Comparison of ENCODE assay signal across 2 cellular contexts in the genomic region with DNA sequence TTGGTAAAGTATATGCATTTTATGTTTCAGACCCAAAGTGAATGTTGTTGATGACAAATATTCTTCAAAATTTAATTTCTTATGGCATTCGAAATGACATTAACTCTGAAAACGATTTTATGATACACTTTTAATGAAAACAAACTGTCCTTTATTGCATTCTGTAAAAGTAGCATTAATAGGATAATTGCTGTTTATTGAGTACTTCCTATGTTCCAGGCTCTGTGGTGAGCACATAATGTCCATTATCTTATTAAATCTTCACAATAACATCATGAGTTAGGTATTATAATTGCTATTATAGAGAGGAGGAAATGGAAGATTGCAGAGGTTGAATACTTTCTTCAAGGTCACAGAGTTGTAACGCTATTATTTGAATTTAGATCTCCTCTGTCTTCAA.
TF ChIP-seq lines count a peak whose summit lies in the region.

No MANE protein-coding gene starts in this region.

TF ChIP-seq in SK-N-SH, 30 proteins besides CTCF, POLR2A, EP300 and RAD21 (continued from another document):
- TF ChIP-seq TAF1 (IDR thresholded peaks at IDR 0.05; ENCODE audit: borderline replicate concordance, low read depth, low read length) (no peak), MEF2A (IDR thresholded peaks at IDR 0.05; ENCODE audit: borderline replicate concordance, low read depth) (no peak), GATA2 (CRISPR knock-in tag; IDR thresholded peaks at IDR 0.05) (no peak), FOXM1 (IDR thresholded peaks at IDR 0.05; ENCODE audit: low read depth) (peak; percentile 51; the same call in 1 of the 2 replicates), FOSL2 (IDR thresholded peaks at IDR 0.05; ENCODE audit: borderline replicate concordance, low read depth) (no peak), YY1 (IDR thresholded peaks at IDR 0.05; ENCODE audit: low read depth) (no peak), TEAD4 (IDR thresholded peaks at IDR 0.05; ENCODE audit: borderline replicate concordance, insufficient read depth) (peak; percentile 46; the same call in 1 of the 2 replicates), RXRA (IDR thresholded peaks at IDR 0.05; ENCODE audit: borderline replicate concordance, low read depth) (no peak), RFX5 (IDR thresholded peaks at IDR 0.05; ENCODE audit: low read length) (no peak), SIN3A (IDR thresholded peaks at IDR 0.05; ENCODE audit: borderline replicate concordance, low read depth, low read length) (no peak), GABPA (IDR thresholded peaks at IDR 0.05; ENCODE audit: low read depth) (no peak), MXI1 (IDR thresholded peaks at IDR 0.05; ENCODE audit: low read depth, low read length) (no peak), JUND (IDR thresholded peaks at IDR 0.05) (0 out of 2 replicates have a peak, but pooled peaks have one; percentile 10), ELF1 (IDR thresholded peaks at IDR 0.05) (no peak)
- TF ChIP-seq, protein P1, sequence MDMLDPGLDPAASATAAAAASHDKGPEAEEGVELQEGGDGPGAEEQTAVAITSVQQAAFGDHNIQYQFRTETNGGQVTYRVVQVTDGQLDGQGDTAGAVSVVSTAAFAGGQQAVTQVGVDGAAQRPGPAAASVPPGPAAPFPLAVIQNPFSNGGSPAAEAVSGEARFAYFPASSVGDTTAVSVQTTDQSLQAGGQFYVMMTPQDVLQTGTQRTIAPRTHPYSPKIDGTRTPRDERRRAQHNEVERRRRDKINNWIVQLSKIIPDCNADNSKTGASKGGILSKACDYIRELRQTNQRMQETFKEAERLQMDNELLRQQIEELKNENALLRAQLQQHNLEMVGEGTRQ (IDR thresholded peaks at IDR 0.05; ENCODE audit: borderline replicate concordance, low read depth, low read length) = no peak
- TF ChIP-seq, protein P2, sequence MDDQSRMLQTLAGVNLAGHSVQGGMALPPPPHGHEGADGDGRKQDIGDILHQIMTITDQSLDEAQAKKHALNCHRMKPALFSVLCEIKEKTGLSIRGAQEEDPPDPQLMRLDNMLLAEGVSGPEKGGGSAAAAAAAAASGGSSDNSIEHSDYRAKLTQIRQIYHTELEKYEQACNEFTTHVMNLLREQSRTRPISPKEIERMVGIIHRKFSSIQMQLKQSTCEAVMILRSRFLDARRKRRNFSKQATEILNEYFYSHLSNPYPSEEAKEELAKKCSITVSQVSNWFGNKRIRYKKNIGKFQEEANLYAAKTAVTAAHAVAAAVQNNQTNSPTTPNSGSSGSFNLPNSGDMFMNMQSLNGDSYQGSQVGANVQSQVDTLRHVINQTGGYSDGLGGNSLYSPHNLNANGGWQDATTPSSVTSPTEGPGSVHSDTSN (IDR thresholded peaks at IDR 0.05) = 0 out of 2 replicates have a peak, but pooled peaks have one; percentile 21
- TF ChIP-seq, protein P3, sequence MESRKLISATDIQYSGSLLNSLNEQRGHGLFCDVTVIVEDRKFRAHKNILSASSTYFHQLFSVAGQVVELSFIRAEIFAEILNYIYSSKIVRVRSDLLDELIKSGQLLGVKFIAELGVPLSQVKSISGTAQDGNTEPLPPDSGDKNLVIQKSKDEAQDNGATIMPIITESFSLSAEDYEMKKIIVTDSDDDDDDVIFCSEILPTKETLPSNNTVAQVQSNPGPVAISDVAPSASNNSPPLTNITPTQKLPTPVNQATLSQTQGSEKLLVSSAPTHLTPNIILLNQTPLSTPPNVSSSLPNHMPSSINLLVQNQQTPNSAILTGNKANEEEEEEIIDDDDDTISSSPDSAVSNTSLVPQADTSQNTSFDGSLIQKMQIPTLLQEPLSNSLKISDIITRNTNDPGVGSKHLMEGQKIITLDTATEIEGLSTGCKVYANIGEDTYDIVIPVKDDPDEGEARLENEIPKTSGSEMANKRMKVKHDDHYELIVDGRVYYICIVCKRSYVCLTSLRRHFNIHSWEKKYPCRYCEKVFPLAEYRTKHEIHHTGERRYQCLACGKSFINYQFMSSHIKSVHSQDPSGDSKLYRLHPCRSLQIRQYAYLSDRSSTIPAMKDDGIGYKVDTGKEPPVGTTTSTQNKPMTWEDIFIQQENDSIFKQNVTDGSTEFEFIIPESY (IDR thresholded peaks at IDR 0.05; ENCODE audit: borderline replicate concordance, low read depth) = no peak
- TF ChIP-seq, protein P4, sequence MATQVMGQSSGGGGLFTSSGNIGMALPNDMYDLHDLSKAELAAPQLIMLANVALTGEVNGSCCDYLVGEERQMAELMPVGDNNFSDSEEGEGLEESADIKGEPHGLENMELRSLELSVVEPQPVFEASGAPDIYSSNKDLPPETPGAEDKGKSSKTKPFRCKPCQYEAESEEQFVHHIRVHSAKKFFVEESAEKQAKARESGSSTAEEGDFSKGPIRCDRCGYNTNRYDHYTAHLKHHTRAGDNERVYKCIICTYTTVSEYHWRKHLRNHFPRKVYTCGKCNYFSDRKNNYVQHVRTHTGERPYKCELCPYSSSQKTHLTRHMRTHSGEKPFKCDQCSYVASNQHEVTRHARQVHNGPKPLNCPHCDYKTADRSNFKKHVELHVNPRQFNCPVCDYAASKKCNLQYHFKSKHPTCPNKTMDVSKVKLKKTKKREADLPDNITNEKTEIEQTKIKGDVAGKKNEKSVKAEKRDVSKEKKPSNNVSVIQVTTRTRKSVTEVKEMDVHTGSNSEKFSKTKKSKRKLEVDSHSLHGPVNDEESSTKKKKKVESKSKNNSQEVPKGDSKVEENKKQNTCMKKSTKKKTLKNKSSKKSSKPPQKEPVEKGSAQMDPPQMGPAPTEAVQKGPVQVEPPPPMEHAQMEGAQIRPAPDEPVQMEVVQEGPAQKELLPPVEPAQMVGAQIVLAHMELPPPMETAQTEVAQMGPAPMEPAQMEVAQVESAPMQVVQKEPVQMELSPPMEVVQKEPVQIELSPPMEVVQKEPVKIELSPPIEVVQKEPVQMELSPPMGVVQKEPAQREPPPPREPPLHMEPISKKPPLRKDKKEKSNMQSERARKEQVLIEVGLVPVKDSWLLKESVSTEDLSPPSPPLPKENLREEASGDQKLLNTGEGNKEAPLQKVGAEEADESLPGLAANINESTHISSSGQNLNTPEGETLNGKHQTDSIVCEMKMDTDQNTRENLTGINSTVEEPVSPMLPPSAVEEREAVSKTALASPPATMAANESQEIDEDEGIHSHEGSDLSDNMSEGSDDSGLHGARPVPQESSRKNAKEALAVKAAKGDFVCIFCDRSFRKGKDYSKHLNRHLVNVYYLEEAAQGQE (IDR thresholded peaks at IDR 0.05; ENCODE audit: low read depth, low read length) = no peak
- TF ChIP-seq, protein P5, sequence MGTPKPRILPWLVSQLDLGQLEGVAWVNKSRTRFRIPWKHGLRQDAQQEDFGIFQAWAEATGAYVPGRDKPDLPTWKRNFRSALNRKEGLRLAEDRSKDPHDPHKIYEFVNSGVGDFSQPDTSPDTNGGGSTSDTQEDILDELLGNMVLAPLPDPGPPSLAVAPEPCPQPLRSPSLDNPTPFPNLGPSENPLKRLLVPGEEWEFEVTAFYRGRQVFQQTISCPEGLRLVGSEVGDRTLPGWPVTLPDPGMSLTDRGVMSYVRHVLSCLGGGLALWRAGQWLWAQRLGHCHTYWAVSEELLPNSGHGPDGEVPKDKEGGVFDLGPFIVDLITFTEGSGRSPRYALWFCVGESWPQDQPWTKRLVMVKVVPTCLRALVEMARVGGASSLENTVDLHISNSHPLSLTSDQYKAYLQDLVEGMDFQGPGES (IDR thresholded peaks at IDR 0.05; ENCODE audit: low read depth, low read length) = no peak

TF ChIP-seq in SK-N-SH treated with all-trans-retinoic acid at 6 μM for 48 hours, 23 proteins besides CTCF, POLR2A, EP300 and RAD21 (continued from another document):
- no peak for TF ChIP-seq ARNTL (CRISPR knock-in tag; IDR thresholded peaks at IDR 0.05; ENCODE audit: borderline replicate concordance, low read depth)
- TF ChIP-seq, protein P6, sequence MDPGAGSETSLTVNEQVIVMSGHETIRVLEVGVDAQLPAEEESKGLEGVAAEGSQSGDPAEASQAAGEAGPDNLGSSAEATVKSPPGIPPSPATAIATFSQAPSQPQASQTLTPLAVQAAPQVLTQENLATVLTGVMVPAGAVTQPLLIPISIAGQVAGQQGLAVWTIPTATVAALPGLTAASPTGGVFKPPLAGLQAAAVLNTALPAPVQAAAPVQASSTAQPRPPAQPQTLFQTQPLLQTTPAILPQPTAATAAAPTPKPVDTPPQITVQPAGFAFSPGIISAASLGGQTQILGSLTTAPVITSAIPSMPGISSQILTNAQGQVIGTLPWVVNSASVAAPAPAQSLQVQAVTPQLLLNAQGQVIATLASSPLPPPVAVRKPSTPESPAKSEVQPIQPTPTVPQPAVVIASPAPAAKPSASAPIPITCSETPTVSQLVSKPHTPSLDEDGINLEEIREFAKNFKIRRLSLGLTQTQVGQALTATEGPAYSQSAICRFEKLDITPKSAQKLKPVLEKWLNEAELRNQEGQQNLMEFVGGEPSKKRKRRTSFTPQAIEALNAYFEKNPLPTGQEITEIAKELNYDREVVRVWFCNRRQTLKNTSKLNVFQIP (CRISPR knock-in tag; IDR thresholded peaks at IDR 0.05; ENCODE audit: borderline replicate concordance, low read depth) = peak; percentile 94; the same call in 1 of the 2 replicates
- no peak for TF ChIP-seq ZFP30 (CRISPR knock-in tag; IDR thresholded peaks at IDR 0.05)
- TF ChIP-seq GLIS3 (CRISPR knock-in tag; IDR thresholded peaks at IDR 0.05) = peak; percentile 91; the same call in 1 of the 2 replicates
- peak; percentile 48; the same call in 1 of the 2 replicates for TF ChIP-seq ZNF8 (CRISPR knock-in tag; IDR thresholded peaks at IDR 0.05)
- peak; percentile 98 for TF ChIP-seq ESRRG (CRISPR knock-in tag; IDR thresholded peaks at IDR 0.05)
- TF ChIP-seq ISL1 (CRISPR knock-in tag; IDR thresholded peaks at IDR 0.05) = peak; percentile 100
- TF ChIP-seq ZNF565 (CRISPR knock-in tag; conservative IDR thresholded peaks at IDR 0.05; ENCODE audit: low read depth) = peak; percentile 76; the same call in 1 of the 2 replicates
- no peak for TF ChIP-seq RARB (CRISPR knock-in tag; IDR thresholded peaks at IDR 0.05)
- TF ChIP-seq, protein P7, sequence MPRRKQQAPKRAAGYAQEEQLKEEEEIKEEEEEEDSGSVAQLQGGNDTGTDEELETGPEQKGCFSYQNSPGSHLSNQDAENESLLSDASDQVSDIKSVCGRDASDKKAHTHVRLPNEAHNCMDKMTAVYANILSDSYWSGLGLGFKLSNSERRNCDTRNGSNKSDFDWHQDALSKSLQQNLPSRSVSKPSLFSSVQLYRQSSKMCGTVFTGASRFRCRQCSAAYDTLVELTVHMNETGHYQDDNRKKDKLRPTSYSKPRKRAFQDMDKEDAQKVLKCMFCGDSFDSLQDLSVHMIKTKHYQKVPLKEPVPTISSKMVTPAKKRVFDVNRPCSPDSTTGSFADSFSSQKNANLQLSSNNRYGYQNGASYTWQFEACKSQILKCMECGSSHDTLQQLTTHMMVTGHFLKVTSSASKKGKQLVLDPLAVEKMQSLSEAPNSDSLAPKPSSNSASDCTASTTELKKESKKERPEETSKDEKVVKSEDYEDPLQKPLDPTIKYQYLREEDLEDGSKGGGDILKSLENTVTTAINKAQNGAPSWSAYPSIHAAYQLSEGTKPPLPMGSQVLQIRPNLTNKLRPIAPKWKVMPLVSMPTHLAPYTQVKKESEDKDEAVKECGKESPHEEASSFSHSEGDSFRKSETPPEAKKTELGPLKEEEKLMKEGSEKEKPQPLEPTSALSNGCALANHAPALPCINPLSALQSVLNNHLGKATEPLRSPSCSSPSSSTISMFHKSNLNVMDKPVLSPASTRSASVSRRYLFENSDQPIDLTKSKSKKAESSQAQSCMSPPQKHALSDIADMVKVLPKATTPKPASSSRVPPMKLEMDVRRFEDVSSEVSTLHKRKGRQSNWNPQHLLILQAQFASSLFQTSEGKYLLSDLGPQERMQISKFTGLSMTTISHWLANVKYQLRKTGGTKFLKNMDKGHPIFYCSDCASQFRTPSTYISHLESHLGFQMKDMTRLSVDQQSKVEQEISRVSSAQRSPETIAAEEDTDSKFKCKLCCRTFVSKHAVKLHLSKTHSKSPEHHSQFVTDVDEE (CRISPR knock-in tag; IDR thresholded peaks at IDR 0.05) = 0 out of 2 replicates have a peak, but pooled peaks have one; percentile 50
- TF ChIP-seq, protein P8, sequence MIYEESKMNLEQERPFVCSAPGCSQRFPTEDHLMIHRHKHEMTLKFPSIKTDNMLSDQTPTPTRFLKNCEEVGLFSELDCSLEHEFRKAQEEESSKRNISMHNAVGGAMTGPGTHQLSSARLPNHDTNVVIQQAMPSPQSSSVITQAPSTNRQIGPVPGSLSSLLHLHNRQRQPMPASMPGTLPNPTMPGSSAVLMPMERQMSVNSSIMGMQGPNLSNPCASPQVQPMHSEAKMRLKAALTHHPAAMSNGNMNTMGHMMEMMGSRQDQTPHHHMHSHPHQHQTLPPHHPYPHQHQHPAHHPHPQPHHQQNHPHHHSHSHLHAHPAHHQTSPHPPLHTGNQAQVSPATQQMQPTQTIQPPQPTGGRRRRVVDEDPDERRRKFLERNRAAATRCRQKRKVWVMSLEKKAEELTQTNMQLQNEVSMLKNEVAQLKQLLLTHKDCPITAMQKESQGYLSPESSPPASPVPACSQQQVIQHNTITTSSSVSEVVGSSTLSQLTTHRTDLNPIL (CRISPR knock-in tag; IDR thresholded peaks at IDR 0.05; ENCODE audit: low read depth) = peak; percentile 100
- peak; percentile 81 for TF ChIP-seq TCF4 (CRISPR knock-in tag; IDR thresholded peaks at IDR 0.05; ENCODE audit: borderline replicate concordance)
- TF ChIP-seq, protein P9, sequence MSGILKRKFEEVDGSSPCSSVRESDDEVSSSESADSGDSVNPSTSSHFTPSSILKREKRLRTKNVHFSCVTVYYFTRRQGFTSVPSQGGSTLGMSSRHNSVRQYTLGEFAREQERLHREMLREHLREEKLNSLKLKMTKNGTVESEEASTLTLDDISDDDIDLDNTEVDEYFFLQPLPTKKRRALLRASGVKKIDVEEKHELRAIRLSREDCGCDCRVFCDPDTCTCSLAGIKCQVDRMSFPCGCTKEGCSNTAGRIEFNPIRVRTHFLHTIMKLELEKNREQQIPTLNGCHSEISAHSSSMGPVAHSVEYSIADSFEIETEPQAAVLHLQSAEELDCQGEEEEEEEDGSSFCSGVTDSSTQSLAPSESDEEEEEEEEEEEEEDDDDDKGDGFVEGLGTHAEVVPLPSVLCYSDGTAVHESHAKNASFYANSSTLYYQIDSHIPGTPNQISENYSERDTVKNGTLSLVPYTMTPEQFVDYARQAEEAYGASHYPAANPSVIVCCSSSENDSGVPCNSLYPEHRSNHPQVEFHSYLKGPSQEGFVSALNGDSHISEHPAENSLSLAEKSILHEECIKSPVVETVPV (CRISPR knock-in tag; IDR thresholded peaks at IDR 0.05) = peak; percentile 96
- TF ChIP-seq ZNF70 (CRISPR knock-in tag; IDR thresholded peaks at IDR 0.05) = peak; percentile 35; the same call in 1 of the 2 replicates
- peak; percentile 79; the same call in 1 of the 2 replicates for TF ChIP-seq ZFP3 (CRISPR knock-in tag; IDR thresholded peaks at IDR 0.05)
